ENCODE assay signal across 7 cellular contexts in genomic region chr18:12896784-12897333, GRCh38. TPM values are rescaled to one million over a fixed set of nuclear protein-coding genes. Genes with fewer than 3 reads are reported as not detected.
DNase-seq lines count a peak whose midpoint lies in the region; ATAC-seq and TF ChIP-seq lines count a peak whose summit lies in the region.
"Not testable (repeated sequence)": the region's sequence is repeated elsewhere in the genome, so short reads cannot be mapped to it uniquely, and the experiment has no call there.

No MANE protein-coding gene starts in this region.

- H3K36me3 ChIP-seq in CD8-positive, alpha-beta memory T cell (ENCODE audit: insufficient read depth, low read length); ascending aorta; heart right ventricle: not testable (repeated sequence)

- POLR2A ChIA-PET in CD8-positive, alpha-beta memory T cell (lab: Charles Lee): not testable (repeated sequence)
- POLR2A ChIA-PET in T-cell (lab: Charles Lee): interaction anchor here (0.6 to 0.7 kb wide), 3 partner anchors 14 to 100 kb away, joined by 4 to 5 read pairs (median 5); no protein-coding TSS in a partner anchor

- not testable (repeated sequence) for H3K4me3 ChIP-seq in CD8-positive, alpha-beta memory T cell (ENCODE audit: low read length)
- H3K4me3 ChIP-seq in ascending aorta: peak overlapping the region; percentile 42 to 45
- peak overlapping the region in 8 of 10 donors; percentile 19 to 47 (median 39) for H3K4me3 ChIP-seq in heart right ventricle

- not testable (repeated sequence) for H3K27ac ChIP-seq in CD8-positive, alpha-beta memory T cell (ENCODE audit: low read depth, low read length); ascending aorta; heart right ventricle

- WGBS in heart right ventricle, 2 donors: 9 to 10% methylated on average over 25 to 43 of the region's 51 CpGs

- H3K27me3 Mint-ChIP-seq in CD8-positive, alpha-beta memory T cell: peaks cover 11 to 16% of the 10 kb centered on the region in 2 donors
- H3K27me3 Mint-ChIP-seq in T-cell: peaks cover 15 to 18% of the 10 kb centered on the region in 2 donors
- peaks cover 34% of the 10 kb centered on the region for H3K27me3 Mint-ChIP-seq in activated CD8-positive, alpha-beta memory T cell treated with anti-CD3 and anti-CD28 coated beads, Interleukin-2, amount 10 ng/mL, durations not matched to agents 7 days and 5 days
- H3K27me3 Mint-ChIP-seq in natural killer cell treated with Interleukin-12 subunit alpha and Interleukin-12 subunit beta and Interleukin-15 and Interleukin-18, amount 100 ng/mL, for 72 hours: not testable (repeated sequence)
- H3K27me3 Mint-ChIP-seq in stimulated activated naive CD8-positive, alpha-beta T cell treated with anti-CD3 and anti-CD28 coated beads, Interleukin-15, amount 100 ng/mL, for 72 hours: peaks cover 48% of the 10 kb centered on the region

- ATAC-seq in T-cell (replicated peaks in 1 of 4): peak in 2 of 4 experiments; percentile 47 to 66
- peak; percentile 53 for ATAC-seq in activated CD8-positive, alpha-beta memory T cell treated with anti-CD3 and anti-CD28 coated beads, Interleukin-2, amount 10 ng/mL, durations not matched to agents 7 days and 5 days
- not testable (repeated sequence) for ATAC-seq in heart right ventricle
- ATAC-seq in natural killer cell treated with Interleukin-12 subunit alpha and Interleukin-12 subunit beta and Interleukin-15 and Interleukin-18, amount 100 ng/mL, for 72 hours: peak; percentile 53 to 71
- peak; percentile 39 for ATAC-seq in stimulated activated naive CD8-positive, alpha-beta T cell treated with anti-CD3 and anti-CD28 coated beads, Interleukin-15, amount 100 ng/mL, for 72 hours

- not testable (repeated sequence) for H3K9me3 Mint-ChIP-seq in CD8-positive, alpha-beta memory T cell; T-cell; activated CD8-positive, alpha-beta memory T cell treated with anti-CD3 and anti-CD28 coated beads, Interleukin-2, amount 10 ng/mL, durations not matched to agents 7 days and 5 days (ENCODE audit: low read depth); natural killer cell treated with Interleukin-12 subunit alpha and Interleukin-12 subunit beta and Interleukin-15 and Interleukin-18, amount 100 ng/mL, for 72 hours; stimulated activated naive CD8-positive, alpha-beta T cell treated with anti-CD3 and anti-CD28 coated beads, Interleukin-15, amount 100 ng/mL, for 72 hours

- H3K36me3 Mint-ChIP-seq in CD8-positive, alpha-beta memory T cell; T-cell; activated CD8-positive, alpha-beta memory T cell treated with anti-CD3 and anti-CD28 coated beads, Interleukin-2, amount 10 ng/mL, durations not matched to agents 7 days and 5 days; natural killer cell treated with Interleukin-12 subunit alpha and Interleukin-12 subunit beta and Interleukin-15 and Interleukin-18, amount 100 ng/mL, for 72 hours: not testable (repeated sequence)

- CTCF ChIA-PET in CD8-positive, alpha-beta memory T cell (lab: Charles Lee): interaction anchor here (1.6 kb wide), 1 partner anchor 175 kb away, joined by 3 read pairs; no protein-coding TSS in a partner anchor
- CTCF ChIA-PET in T-cell (lab: Charles Lee): interaction anchor here in 1 of 2 donors (0.6 to 1.1 kb wide), 2 partner anchors 9 to 12 kb away, joined by 3 to 6 read pairs; no protein-coding TSS in a partner anchor
- CTCF ChIA-PET in activated CD8-positive, alpha-beta memory T cell treated with anti-CD3 and anti-CD28 coated beads, Interleukin-2, amount 10 ng/mL, durations not matched to agents 7 days and 5 days (lab: Charles Lee): interaction anchor here (0.7 kb wide), 1 partner anchor 83 kb away, joined by 3 read pairs; no protein-coding TSS in a partner anchor

- not testable (repeated sequence) for H3K27me3 ChIP-seq in CD8-positive, alpha-beta memory T cell (ENCODE audit: insufficient read depth, low read length, poor library complexity, severe bottlenecking); ascending aorta
- H3K27me3 ChIP-seq in heart right ventricle: peaks cover 0 to 49% (median 11%) of the 10 kb centered on the region in 7 donors

- H3K4me1 Mint-ChIP-seq in CD8-positive, alpha-beta memory T cell: not testable (repeated sequence)
- H3K4me1 Mint-ChIP-seq in T-cell: peaks cover 5 to 14% (median 8%) of the 10 kb centered on the region in 3 donors
- H3K4me1 Mint-ChIP-seq in activated CD8-positive, alpha-beta memory T cell treated with anti-CD3 and anti-CD28 coated beads, Interleukin-2, amount 10 ng/mL, durations not matched to agents 7 days and 5 days: peaks cover 10% of the 10 kb centered on the region
- H3K4me1 Mint-ChIP-seq in natural killer cell treated with Interleukin-12 subunit alpha and Interleukin-12 subunit beta and Interleukin-15 and Interleukin-18, amount 100 ng/mL, for 72 hours (ENCODE audit: low read depth in 2 of 2): peaks cover 12 to 34% of the 10 kb centered on the region in 2 donors
- H3K4me1 Mint-ChIP-seq in stimulated activated naive CD8-positive, alpha-beta T cell treated with anti-CD3 and anti-CD28 coated beads, Interleukin-15, amount 100 ng/mL, for 72 hours: peaks cover 19% of the 10 kb centered on the region

- peak overlapping the region in 6 of 7 donors; percentile 70 to 90 (median 76) for H3K4me3 Mint-ChIP-seq in CD8-positive, alpha-beta memory T cell
- peak overlapping the region; percentile 52 to 65 (median 64) for H3K4me3 Mint-ChIP-seq in T-cell
- H3K4me3 Mint-ChIP-seq in activated CD8-positive, alpha-beta memory T cell treated with anti-CD3 and anti-CD28 coated beads, Interleukin-2, amount 10 ng/mL, durations not matched to agents 7 days and 5 days: peak overlapping the region; percentile 63
- H3K4me3 Mint-ChIP-seq in natural killer cell treated with Interleukin-12 subunit alpha and Interleukin-12 subunit beta and Interleukin-15 and Interleukin-18, amount 100 ng/mL, for 72 hours: peak overlapping the region; percentile 62
- peak overlapping the region; percentile 70 to 77 for H3K4me3 Mint-ChIP-seq in stimulated activated naive CD8-positive, alpha-beta T cell treated with anti-CD3 and anti-CD28 coated beads, Interleukin-15, amount 100 ng/mL, for 72 hours

- H3K27ac Mint-ChIP-seq in CD8-positive, alpha-beta memory T cell: peak overlapping the region in 5 of 8 donors; percentile 50 to 85 (median 70)
- not testable (repeated sequence) for H3K27ac Mint-ChIP-seq in T-cell; activated CD8-positive, alpha-beta memory T cell treated with anti-CD3 and anti-CD28 coated beads, Interleukin-2, amount 10 ng/mL, durations not matched to agents 7 days and 5 days; stimulated activated naive CD8-positive, alpha-beta T cell treated with anti-CD3 and anti-CD28 coated beads, Interleukin-15, amount 100 ng/mL, for 72 hours
- peak overlapping the region in 1 of 2 donors; percentile 83 for H3K27ac Mint-ChIP-seq in natural killer cell treated with Interleukin-12 subunit alpha and Interleukin-12 subunit beta and Interleukin-15 and Interleukin-18, amount 100 ng/mL, for 72 hours

- peak in 1 of 5 donors; percentile 41 for DNase-seq in CD8-positive, alpha-beta memory T cell
- DNase-seq in T-cell: peak in 3 of 34 experiments; percentile 19 to 27 (median 26)
- DNase-seq in activated CD8-positive, alpha-beta memory T cell treated with anti-CD3 and anti-CD28 coated beads, Interleukin-2, amount 10 ng/mL, durations not matched to agents 7 days and 5 days; ascending aorta (ENCODE audit: low spot score in 2 of 2); heart right ventricle; natural killer cell treated with Interleukin-12 subunit alpha and Interleukin-12 subunit beta and Interleukin-15 and Interleukin-18, amount 100 ng/mL, for 72 hours (ENCODE audit: low spot score); stimulated activated naive CD8-positive, alpha-beta T cell treated with anti-CD3 and anti-CD28 coated beads, Interleukin-15, amount 100 ng/mL, for 72 hours: not testable (repeated sequence)

- not testable (repeated sequence) for TF ChIP-seq CTCF in ascending aorta (IDR thresholded peaks at IDR 0.05); heart right ventricle (IDR thresholded peaks at IDR 0.05)

- H3K4me1 ChIP-seq in CD8-positive, alpha-beta memory T cell (ENCODE audit: insufficient read depth, low read length); ascending aorta; heart right ventricle: not testable (repeated sequence)

- intact Hi-C loops in ascending aorta (cut with DNase I): not testable (repeated sequence)
- intact Hi-C loops in heart right ventricle (cut with DNase I): loop anchor here in 1 of 10 donors (5.0 to 10.0 kb wide), 2 partner anchors 115 to 152 kb away; no protein-coding TSS in a partner anchor

- not testable (repeated sequence) for H3K9me3 ChIP-seq in CD8-positive, alpha-beta memory T cell (ENCODE audit: low read length); ascending aorta; heart right ventricle

RNA-seq across cellular contexts. Expression of gene PTPN2, which starts 12.8 kb away (rescaled TPM):
- total RNA-seq in CD8-positive, alpha-beta memory T cell: 10 to 100 TPM; 52.6 to 60.3 TPM
- polyA plus RNA-seq in CD8-positive, alpha-beta memory T cell: 91.9 TPM
- 10 to 100 TPM; 44.8 to 78.4 (median 57.2) TPM for total RNA-seq in T-cell
- total RNA-seq in activated CD8-positive, alpha-beta memory T cell treated with anti-CD3 and anti-CD28 coated beads, Interleukin-2, amount 10 ng/mL, durations not matched to agents 7 days and 5 days: 10 to 100 TPM; 65.4 to 82.7 TPM
- total RNA-seq in ascending aorta: 81.8 TPM
- 10 to 100 TPM; 10.5 to 19.5 (median 13.5) TPM for total RNA-seq in heart right ventricle
- 10 to 100 TPM; 11.8 to 16.6 TPM for polyA plus RNA-seq in heart right ventricle
- 100 to 1,000 TPM; 151 to 156 TPM for total RNA-seq in natural killer cell treated with Interleukin-12 subunit alpha and Interleukin-12 subunit beta and Interleukin-15 and Interleukin-18, amount 100 ng/mL, for 72 hours

RNA-seq across cellular contexts. Expression of gene SEH1L, which starts 51.0 kb away (rescaled TPM):
- total RNA-seq in CD8-positive, alpha-beta memory T cell: 100 to 1,000 TPM; 132 to 141 TPM
- polyA plus RNA-seq in CD8-positive, alpha-beta memory T cell: 25.9 TPM
- total RNA-seq in T-cell: 10 to 100 TPM; 28.4 to 34.9 (median 29.9) TPM
- total RNA-seq in activated CD8-positive, alpha-beta memory T cell treated with anti-CD3 and anti-CD28 coated beads, Interleukin-2, amount 10 ng/mL, durations not matched to agents 7 days and 5 days: 10 to 100 TPM; 50.9 to 66.7 TPM
- 16.3 TPM for total RNA-seq in ascending aorta
- total RNA-seq in heart right ventricle: 10 to 100 TPM; 15.0 to 24.6 (median 17.7) TPM
- 10 to 100 TPM; 11.0 to 23.1 TPM for polyA plus RNA-seq in heart right ventricle
- 100 to 1,000 TPM in 1 of 2 donors, 10 to 100 TPM in 1; 67.2 to 102 TPM for total RNA-seq in natural killer cell treated with Interleukin-12 subunit alpha and Interleukin-12 subunit beta and Interleukin-15 and Interleukin-18, amount 100 ng/mL, for 72 hours
